In the genomic region with DNA sequence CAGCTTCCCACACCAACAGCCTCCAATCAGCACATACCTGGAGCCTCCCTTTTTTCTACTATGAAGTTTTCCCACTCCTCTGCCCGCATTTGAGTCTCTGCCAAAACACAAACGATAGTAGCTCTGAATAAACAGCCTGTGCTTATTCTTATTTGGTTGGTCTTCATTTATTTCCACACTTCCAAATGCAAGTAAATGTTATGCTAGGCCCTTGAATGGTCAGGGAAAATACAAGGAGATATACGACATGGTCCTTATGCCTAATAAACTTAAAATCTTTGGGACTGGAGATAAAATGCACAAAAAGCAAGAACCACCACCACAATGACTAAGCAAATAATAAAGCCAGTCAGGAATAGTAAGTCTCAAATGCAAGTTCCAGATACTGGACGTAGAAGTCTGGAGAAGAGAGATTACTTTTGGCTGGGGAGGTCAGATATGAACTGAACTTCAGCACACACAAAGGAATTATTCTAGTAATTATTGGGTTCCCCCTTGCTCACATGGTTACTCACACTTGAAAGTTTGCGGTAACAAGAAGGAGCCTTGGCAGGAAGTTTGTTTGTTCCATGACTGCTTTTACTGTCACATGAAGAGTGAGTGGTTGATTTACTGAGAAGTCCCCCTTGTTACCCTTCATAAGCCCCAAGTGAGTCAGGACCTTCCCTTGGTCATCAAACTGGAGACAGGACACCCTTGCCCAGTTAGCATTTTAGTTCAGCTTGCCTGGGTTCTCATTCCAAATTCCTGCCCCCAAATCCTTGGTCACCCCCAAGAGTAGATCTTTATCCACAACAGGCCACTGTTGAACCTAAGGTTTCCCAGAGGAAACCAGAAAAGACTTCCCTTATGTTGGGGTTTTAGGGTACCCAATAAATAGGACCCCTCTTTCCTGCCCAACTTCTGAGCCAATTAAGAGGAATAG, we compare ENCODE assay signal across 8 cellular contexts.
A peak's percentile ranks its signal among the peaks of the same experiment; 100 is the strongest.
DNase-seq lines count a peak whose midpoint lies in the region; ATAC-seq lines count a peak whose summit lies in the region.

No MANE protein-coding gene starts in this region.

- peak overlapping the region; percentile 43 for H3K27ac Mint-ChIP-seq in central memory CD8-positive, alpha-beta T cell (ENCODE audit: low read depth)

- no peaks in the 10 kb centered on the region for H3K27me3 Mint-ChIP-seq in central memory CD8-positive, alpha-beta T cell

- H3K36me3 Mint-ChIP-seq in central memory CD8-positive, alpha-beta T cell (ENCODE audit: insufficient read depth): no peaks in the 10 kb centered on the region

- ATAC-seq in HG02759 (IDR thresholded peaks at IDR 0.05; ENCODE audit: unreplicated experiment): peak; percentile 88
- ATAC-seq in central memory CD8-positive, alpha-beta T cell (replicated peaks; ENCODE audit: extremely low read depth, poor library complexity, severe bottlenecking): peak; percentile 90

- H3K4me1 Mint-ChIP-seq in central memory CD8-positive, alpha-beta T cell: peaks cover 37% of the 10 kb centered on the region

- peak; percentile 13 for DNase-seq in activated CD4-positive, alpha-beta T cell treated with anti-CD3 and anti-CD28 coated beads for 1 hour
- DNase-seq in activated CD4-positive, alpha-beta T cell treated with anti-CD3 and anti-CD28 coated beads, Interleukin-2, amount 50 U/mL, for 1 hour: no peak
- DNase-seq in OCI-M1 (lab: John Stamatoyannopoulos, UW) (peak; percentile 98), NCI-H2107 (lab: John Stamatoyannopoulos, UW) (no peak)
- DNase-seq in central memory CD8-positive, alpha-beta T cell (ENCODE audit: low spot score in 2 of 2): no peak
- peak; percentile 69 for DNase-seq in stimulated activated CD4-positive, alpha-beta T cell treated with anti-CD3 and anti-CD28 coated beads, Interleukin-4, amount 100 ng/mL, for 24 hours
- no peak for DNase-seq in effector CD8-positive, alpha-beta T cell (lab: John Stamatoyannopoulos, UW)

- H3K4me3 Mint-ChIP-seq in central memory CD8-positive, alpha-beta T cell: peak overlapping the region; percentile 10

- H3K9me3 Mint-ChIP-seq in central memory CD8-positive, alpha-beta T cell: peaks cover 8% of the 10 kb centered on the region

Comparison
In these comparisons a context has a peak if more than half of its experiments do, and no peak if none do; other contexts are left out.
1. DNase-seq: peak in activated CD4-positive, alpha-beta T cell treated with anti-CD3 and anti-CD28 coated beads for 1 hour (single experiment), OCI-M1 (single experiment) and stimulated activated CD4-positive, alpha-beta T cell treated with anti-CD3 and anti-CD28 coated beads, Interleukin-4, amount 100 ng/mL, for 24 hours (single experiment); none in activated CD4-positive, alpha-beta T cell treated with anti-CD3 and anti-CD28 coated beads, Interleukin-2, amount 50 U/mL, for 1 hour (single experiment), central memory CD8-positive, alpha-beta T cell (0 of 2), effector CD8-positive, alpha-beta T cell (single experiment) and NCI-H2107 (single experiment).